9 cellular contexts compared by ENCODE assay signal in the genomic region with DNA sequence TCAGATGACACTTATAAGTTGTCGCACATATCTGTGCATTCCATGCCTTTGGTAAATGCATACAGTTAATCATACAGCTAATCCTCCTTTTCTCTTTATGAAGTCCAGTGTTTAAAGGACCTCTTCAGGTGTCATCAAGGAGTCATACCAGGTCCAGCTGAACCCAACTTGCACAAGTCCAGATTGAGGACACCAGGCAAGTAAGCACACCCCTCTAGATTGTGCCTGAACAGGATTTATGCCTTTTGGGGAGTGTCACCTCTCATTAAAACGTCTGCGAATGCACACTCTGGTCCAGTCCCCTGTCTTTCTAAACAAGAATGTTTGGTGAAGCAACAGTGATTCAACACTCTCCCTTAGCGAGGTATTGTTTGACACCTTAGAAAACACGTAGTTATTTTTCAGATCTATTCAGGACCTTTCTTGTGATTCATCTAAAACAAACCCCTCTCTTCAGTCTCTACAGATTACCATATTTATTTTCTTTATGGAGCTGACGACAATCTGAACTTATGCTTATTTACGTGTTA. TPM values are rescaled to one million over a fixed set of nuclear protein-coding genes. Genes with fewer than 3 reads are reported as not detected.
"Had no signal": no experiment of that assay in that cellular context is flagged by ENCODE, and none has a peak within 500 bp of the region (broad histone marks: within the 10 kb centered on the region; RNA-seq: fewer than 3 reads in every experiment).

No MANE protein-coding gene starts in this region.

- ATAC-seq: GM23338, HepG2 had no signal

- FAIRE-seq: H1, H54, HepG2 had no signal

- H3K9me3 Mint-ChIP-seq: GM23338, IgD-negative memory B cell had no signal

- H3K4me3 Mint-ChIP-seq: GM23338, H9, IgD-negative memory B cell had no signal

- H3K36me3 Mint-ChIP-seq: IgD-negative memory B cell had no signal

- H3K27ac ChIP-seq: HL-60 had no signal

- H3K4me3 ChIP-seq: GM23338 had no signal

- H3K4me2 ChIP-seq: GM23338 had no signal

- H3K27ac Mint-ChIP-seq: GM23338, H9, IgD-negative memory B cell had no signal

- H2AFZ ChIP-seq: GM23338 had no signal

- H3K4me1 Mint-ChIP-seq: GM23338 had no signal

- DNase-seq: H9, HCEC 1CT had no signal

RNA-seq across cellular contexts. Expression of gene C6orf15, which starts 48.4 kb away (rescaled TPM):
- total RNA-seq: GM23338, H1, H9, HepG2, HT1080 had no signal
- polyA plus RNA-seq: GM23338, H1, HepG2, IgD-negative memory B cell had no signal

RNA-seq across cellular contexts. Expression of gene PSORS1C1, which starts 50.6 kb away (rescaled TPM):
- total RNA-seq: GM23338 had no signal
- polyA plus RNA-seq: GM23338 had no signal

RNA-seq across cellular contexts. Expression of gene MUC22, which starts 53.7 kb away (rescaled TPM):
- total RNA-seq: GM23338, H1, H9, HepG2, HT1080 had no signal
- polyA plus RNA-seq: GM23338, HepG2, IgD-negative memory B cell had no signal

RNA-seq across cellular contexts. Expression of gene CDSN, which starts 56.3 kb away (rescaled TPM):
- total RNA-seq: H1, H9, HepG2, HT1080 had no signal
- polyA plus RNA-seq: GM23338, H1, HepG2, IgD-negative memory B cell had no signal
